Comparison of ENCODE assay signal across 8 cellular contexts in genomic region chr13:81171065-81171647, GRCh38.
DNase-seq lines count a peak whose midpoint lies in the region; ATAC-seq, FAIRE-seq and TF ChIP-seq lines count a peak whose summit lies in the region.

No MANE protein-coding gene starts in this region.

- intact Hi-C loops in left ventricle myocardium superior (cut with micrococcal nuclease) = no loop called here
- intact Hi-C loops in Calu3 (cut with micrococcal nuclease; ENCODE audit: unreplicated experiment) = loop anchor here (2.0 to 10.0 kb wide), 3 partner anchors 174 to 701 kb away; no protein-coding TSS in a partner anchor
- intact Hi-C loops in activated T-helper 1 cell treated with anti-CD3 and anti-CD28 coated beads, Interleukin-12 subunit alpha, Interleukin-12 subunit beta, Interleukin-2, Interleukin-4 antibody, amounts not matched to agents 30 ng/mL and 10 ng/mL and 1 ng/mL, durations not matched to agents 14 hours and 24 hours and 36 hours (cut with micrococcal nuclease) = no loop called here

- no peaks in the 10 kb centered on the region for H3K4me1 ChIP-seq in cardiac muscle cell (ENCODE audit: low read depth)

- no peaks in the 10 kb centered on the region for H3K9me3 ChIP-seq in cardiac muscle cell (ENCODE audit: low read depth)

- DNase-seq in cardiac muscle cell (ENCODE audit: low read depth in 1 of 2, low spot score in 1 of 2) (peak; percentile 21 to 32), left ventricle myocardium superior (no peak), HT-29 (ENCODE audit: low spot score) (peak; percentile 75), Calu3 (no peak)
- DNase-seq in activated T-helper 1 cell treated with anti-CD3 and anti-CD28 coated beads, Interleukin-12 subunit alpha, Interleukin-12 subunit beta, Interleukin-2, Interleukin-4 antibody, amounts not matched to agents 30 ng/mL and 10 ng/mL and 1 ng/mL, durations not matched to agents 14 hours and 24 hours and 36 hours (ENCODE audit: low spot score) = no peak
- DNase-seq in activated T-cell treated with anti-CD3 and anti-CD28 coated beads, Interleukin-2, amount 50 U/mL, for 1 hour = no peak

- no peak overlapping the region for H3K27ac Mint-ChIP-seq in Calu3 (ENCODE audit: unreplicated experiment)
- no peak overlapping the region for H3K27ac Mint-ChIP-seq in activated T-helper 1 cell treated with anti-CD3 and anti-CD28 coated beads, Interleukin-12 subunit alpha, Interleukin-12 subunit beta, Interleukin-2, Interleukin-4 antibody, amounts not matched to agents 30 ng/mL and 10 ng/mL and 1 ng/mL, durations not matched to agents 14 hours and 24 hours and 36 hours

- no peak overlapping the region for H3K4me3 ChIP-seq in cardiac muscle cell

- CTCF ChIA-PET in Calu3 (lab: Charles Lee) = interaction anchor here (0.6 to 2.2 kb wide), 2 partner anchors 310 to 771 kb away, joined by 6 read pairs; no protein-coding TSS in a partner anchor

- no peaks in the 10 kb centered on the region for H3K27me3 ChIP-seq in cardiac muscle cell

- ATAC-seq in left ventricle myocardium superior = no peak

- H3K36me3 Mint-ChIP-seq in Calu3 (ENCODE audit: insufficient read depth, unreplicated experiment) = no peaks in the 10 kb centered on the region
- H3K36me3 Mint-ChIP-seq in activated T-helper 1 cell treated with anti-CD3 and anti-CD28 coated beads, Interleukin-12 subunit alpha, Interleukin-12 subunit beta, Interleukin-2, Interleukin-4 antibody, amounts not matched to agents 30 ng/mL and 10 ng/mL and 1 ng/mL, durations not matched to agents 14 hours and 24 hours and 36 hours (ENCODE audit: low read depth) = no peaks in the 10 kb centered on the region

- H3K36me3 ChIP-seq in cardiac muscle cell = no peaks in the 10 kb centered on the region

- no peaks in the 10 kb centered on the region for H3K4me1 Mint-ChIP-seq in Calu3 (ENCODE audit: low read depth, unreplicated experiment)
- no peaks in the 10 kb centered on the region for H3K4me1 Mint-ChIP-seq in activated T-helper 1 cell treated with anti-CD3 and anti-CD28 coated beads, Interleukin-12 subunit alpha, Interleukin-12 subunit beta, Interleukin-2, Interleukin-4 antibody, amounts not matched to agents 30 ng/mL and 10 ng/mL and 1 ng/mL, durations not matched to agents 14 hours and 24 hours and 36 hours (ENCODE audit: low read depth)

- H3K9me3 Mint-ChIP-seq in Calu3 (ENCODE audit: low read depth, unreplicated experiment) = no peaks in the 10 kb centered on the region
- H3K9me3 Mint-ChIP-seq in activated T-helper 1 cell treated with anti-CD3 and anti-CD28 coated beads, Interleukin-12 subunit alpha, Interleukin-12 subunit beta, Interleukin-2, Interleukin-4 antibody, amounts not matched to agents 30 ng/mL and 10 ng/mL and 1 ng/mL, durations not matched to agents 14 hours and 24 hours and 36 hours = no peaks in the 10 kb centered on the region

- TF ChIP-seq CTCF in cardiac muscle cell (IDR thresholded peaks at IDR 0.05; ENCODE audit: low read depth, low read length) = peak; percentile 49
- TF ChIP-seq CTCF in Calu3 (IDR thresholded peaks at IDR 0.05; ENCODE audit: unreplicated experiment) = no peak

- no peak overlapping the region for H3K27ac ChIP-seq in cardiac muscle cell

- no peaks in the 10 kb centered on the region for H3K27me3 Mint-ChIP-seq in Calu3 (ENCODE audit: unreplicated experiment)
- H3K27me3 Mint-ChIP-seq in activated T-helper 1 cell treated with anti-CD3 and anti-CD28 coated beads, Interleukin-12 subunit alpha, Interleukin-12 subunit beta, Interleukin-2, Interleukin-4 antibody, amounts not matched to agents 30 ng/mL and 10 ng/mL and 1 ng/mL, durations not matched to agents 14 hours and 24 hours and 36 hours (ENCODE audit: insufficient read depth) = no peaks in the 10 kb centered on the region

- no TSS peak for BruUV-seq in Calu3 (replicated peaks; lab: Mats Ljungman, UMichigan)

- FAIRE-seq in TTC549 (lab: Jason Lieb, UNC) = peak; percentile 92
- peak; percentile 92 for FAIRE-seq in islet of Langerhans (lab: Jason Lieb, UNC)

- no peak overlapping the region for H3K4me3 Mint-ChIP-seq in Calu3 (ENCODE audit: low read depth, unreplicated experiment)
- H3K4me3 Mint-ChIP-seq in activated T-helper 1 cell treated with anti-CD3 and anti-CD28 coated beads, Interleukin-12 subunit alpha, Interleukin-12 subunit beta, Interleukin-2, Interleukin-4 antibody, amounts not matched to agents 30 ng/mL and 10 ng/mL and 1 ng/mL, durations not matched to agents 14 hours and 24 hours and 36 hours = no peak overlapping the region

Comparison
In these comparisons a context has a peak if more than half of its experiments do, and no peak if none do; other contexts are left out.
1. DNase-seq: peak in cardiac muscle cell (2 of 2) and HT-29 (single experiment); none in left ventricle myocardium superior (single experiment), Calu3 (single experiment), activated T-helper 1 cell treated with anti-CD3 and anti-CD28 coated beads, Interleukin-12 subunit alpha, Interleukin-12 subunit beta, Interleukin-2, Interleukin-4 antibody, amounts not matched to agents 30 ng/mL and 10 ng/mL and 1 ng/mL, durations not matched to agents 14 hours and 24 hours and 36 hours (single experiment) and activated T-cell treated with anti-CD3 and anti-CD28 coated beads, Interleukin-2, amount 50 U/mL, for 1 hour (single experiment).